In the genomic region with DNA sequence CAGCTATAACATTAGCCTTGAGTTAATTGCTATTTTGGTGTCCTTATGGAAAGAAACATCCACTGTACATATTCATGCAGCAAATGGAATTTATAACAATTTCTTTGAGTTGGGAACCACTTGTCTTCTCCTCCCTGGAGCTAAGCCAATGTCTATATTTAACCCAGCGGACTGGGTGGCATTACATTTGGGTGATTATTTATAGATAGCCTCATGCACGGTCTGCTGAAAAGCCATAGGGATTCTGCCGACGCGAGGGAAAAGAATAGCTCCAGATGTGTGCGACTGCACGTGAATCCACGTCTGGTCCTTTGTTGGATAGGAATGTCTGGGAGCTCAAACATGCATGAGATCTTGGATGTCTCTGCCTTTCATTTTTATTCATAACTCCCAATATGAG, we compare ENCODE assay signal across 17 cellular contexts.
DNase-seq lines count a peak whose midpoint lies in the region; ATAC-seq and TF ChIP-seq lines count a peak whose summit lies in the region.
"Had no signal": no experiment of that assay in that cellular context is flagged by ENCODE, and none has a peak within 500 bp of the region (broad histone marks: within the 10 kb centered on the region; RNA-seq: fewer than 3 reads in every experiment).

No MANE protein-coding gene starts in this region.

- no peak for TF ChIP-seq CTCF in left ventricle myocardium inferior (IDR thresholded peaks at IDR 0.05; ENCODE audit: borderline replicate concordance)

- ATAC-seq in Right ventricle myocardium inferior, result peak; percentile 59
- peak; percentile 67 for ATAC-seq in left ventricle myocardium superior
- no peak for ATAC-seq in GM21367 (IDR thresholded peaks at IDR 0.05; ENCODE audit: unreplicated experiment)

- intact Hi-C loops in Right ventricle myocardium inferior (cut with DNase I) (no loop called here), left ventricle myocardium inferior (cut with micrococcal nuclease) (no loop called here), left ventricle myocardium superior (cut with micrococcal nuclease) (no loop called here), cardiac septum (cut with DNase I) (no loop called here)
- intact Hi-C loops in activated CD4-positive, alpha-beta T cell treated with anti-CD3 and anti-CD28 coated beads, Interleukin-2, amount 10 ng/mL, durations not matched to agents 24 days and 14 days (cut with micrococcal nuclease), result no loop called here

- H3K27ac ChIP-seq in left ventricle myocardium inferior (replicated peaks), result no peak overlapping the region

- H3K9me3 Mint-ChIP-seq in activated CD4-positive, alpha-beta T cell treated with anti-CD3 and anti-CD28 coated beads, Interleukin-2, amount 10 ng/mL, durations not matched to agents 24 days and 14 days, result no peaks in the 10 kb centered on the region

- no peaks in the 10 kb centered on the region for H3K4me1 Mint-ChIP-seq in activated CD4-positive, alpha-beta T cell treated with anti-CD3 and anti-CD28 coated beads, Interleukin-2, amount 10 ng/mL, durations not matched to agents 24 days and 14 days
- H3K4me1 Mint-ChIP-seq: CD4-positive, alpha-beta memory T cell had no signal

- peaks cover 9% of the 10 kb centered on the region for H3K4me1 ChIP-seq in left ventricle myocardium inferior
- H3K4me1 ChIP-seq: HAP-1 had no signal

- H3K4me3 Mint-ChIP-seq in activated CD4-positive, alpha-beta T cell treated with anti-CD3 and anti-CD28 coated beads, Interleukin-2, amount 10 ng/mL, durations not matched to agents 24 days and 14 days, result no peak overlapping the region
- H3K4me3 Mint-ChIP-seq: CD4-positive, alpha-beta memory T cell; HFFc6 had no signal

- no peaks in the 10 kb centered on the region for H3K27me3 ChIP-seq in left ventricle myocardium inferior (ENCODE audit: low read depth)

- DNase-seq in Right ventricle myocardium inferior (ENCODE audit: missing footprints) (no peak), left ventricle myocardium inferior (no peak), left ventricle myocardium superior (no peak), cardiac septum (ENCODE audit: low spot score) (no peak), NCI-H69 (lab: John Stamatoyannopoulos, UW) (peak; percentile 80)
- DNase-seq in activated CD4-positive, alpha-beta T cell treated with anti-CD3 and anti-CD28 coated beads, Interleukin-2, amount 10 ng/mL, durations not matched to agents 24 days and 14 days, result no peak
- DNase-seq: C1 segment of cervical spinal cord; Calu3; CD4-positive, alpha-beta memory T cell; COR-L47; DMS53; DMS79 treated with DMSO at 0.1 percent for 48 hours; GF-D8; GOT3; HFFc6 had no signal

- peaks cover 8% of the 10 kb centered on the region for H3K9me3 ChIP-seq in left ventricle myocardium inferior (replicated peaks)
- H3K9me3 ChIP-seq: HAP-1 had no signal

- no peak overlapping the region for H3K4me3 ChIP-seq in left ventricle myocardium inferior
- H3K4me3 ChIP-seq: HAP-1 had no signal

- H3K27ac Mint-ChIP-seq in activated CD4-positive, alpha-beta T cell treated with anti-CD3 and anti-CD28 coated beads, Interleukin-2, amount 10 ng/mL, durations not matched to agents 24 days and 14 days, result no peak overlapping the region
- H3K27ac Mint-ChIP-seq: CD4-positive, alpha-beta memory T cell; HFFc6 had no signal

- H3K36me3 ChIP-seq in left ventricle myocardium inferior, result no peaks in the 10 kb centered on the region
- H3K36me3 ChIP-seq: HAP-1 had no signal

- no peaks in the 10 kb centered on the region for H3K36me3 Mint-ChIP-seq in activated CD4-positive, alpha-beta T cell treated with anti-CD3 and anti-CD28 coated beads, Interleukin-2, amount 10 ng/mL, durations not matched to agents 24 days and 14 days (ENCODE audit: low read depth)
- H3K36me3 Mint-ChIP-seq: CD4-positive, alpha-beta memory T cell had no signal

- no peaks in the 10 kb centered on the region for H3K27me3 Mint-ChIP-seq in activated CD4-positive, alpha-beta T cell treated with anti-CD3 and anti-CD28 coated beads, Interleukin-2, amount 10 ng/mL, durations not matched to agents 24 days and 14 days
- H3K27me3 Mint-ChIP-seq: CD4-positive, alpha-beta memory T cell had no signal
